ENCODE assay signal across 1 cellular context in genomic region chr2:10043256-10043905, GRCh38.
TF ChIP-seq lines count a peak whose summit lies in the region.

Gene KLF11 (plus strand): TSS chr2:10043550. CDS start chr2:10043717, 167 bp downstream.

TF ChIP-seq in SK-N-SH, 30 proteins besides CTCF, POLR2A, EP300 and RAD21 (continued from another document):
- no peak for TF ChIP-seq ZBTB33 (IDR thresholded peaks at IDR 0.05; ENCODE audit: borderline replicate concordance, low read depth)
- TF ChIP-seq USF1 (IDR thresholded peaks at IDR 0.05; ENCODE audit: borderline replicate concordance, low read depth): peak; percentile 75; the same call in 1 of the 2 replicates
- TF ChIP-seq NRF1 (IDR thresholded peaks at IDR 0.05; ENCODE audit: low read depth, low read length): no peak
- TF ChIP-seq POLR2AphosphoS5 (IDR thresholded peaks at IDR 0.05; ENCODE audit: low read depth, low read length): no peak
- TF ChIP-seq MXI1 (IDR thresholded peaks at IDR 0.05; ENCODE audit: low read depth, low read length): peak; percentile 31; the same call in 1 of the 2 replicates
- TF ChIP-seq JUND (IDR thresholded peaks at IDR 0.05): no peak
- TF ChIP-seq RXRA (IDR thresholded peaks at IDR 0.05; ENCODE audit: borderline replicate concordance, low read depth): no peak
- TF ChIP-seq RFX5 (IDR thresholded peaks at IDR 0.05; ENCODE audit: low read length): no peak
- no peak for TF ChIP-seq MEF2A (IDR thresholded peaks at IDR 0.05; ENCODE audit: borderline replicate concordance, low read depth)
- no peak for TF ChIP-seq TAF1 (IDR thresholded peaks at IDR 0.05; ENCODE audit: borderline replicate concordance, low read depth, low read length)
- peak; percentile 97 for TF ChIP-seq MAX (IDR thresholded peaks at IDR 0.05; ENCODE audit: low read depth)
